In the genomic region with DNA sequence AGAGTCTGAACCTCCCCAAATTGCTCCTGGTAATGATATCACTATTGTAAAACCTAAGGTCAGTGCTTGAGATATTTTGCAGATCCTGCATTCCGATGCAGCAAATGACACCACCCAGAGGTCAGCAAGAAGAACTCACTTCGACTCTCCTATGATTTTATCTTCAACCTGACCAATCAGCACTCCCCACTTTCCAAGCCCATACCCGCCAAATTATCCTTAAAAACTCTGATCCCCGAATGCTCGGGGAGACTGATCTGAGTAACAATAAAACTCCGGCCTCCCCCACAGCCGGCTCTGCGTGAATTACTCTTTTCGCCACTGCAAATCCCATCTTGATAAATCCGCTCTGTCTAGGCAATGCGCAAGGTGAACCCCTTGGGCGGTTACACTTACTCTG, we compare ENCODE assay signal across 8 cellular contexts. TPM values are rescaled to one million over a fixed set of nuclear protein-coding genes. Genes with fewer than 3 reads are reported as not detected.
A peak's percentile ranks its signal among the peaks of the same experiment; 100 is the strongest.
DNase-seq lines count a peak whose midpoint lies in the region; ATAC-seq, FAIRE-seq and TF ChIP-seq lines count a peak whose summit lies in the region.

No MANE protein-coding gene starts in this region.

- H4K20me1 ChIP-seq in BLaER1 treated with 17β-estradiol and CSF1 and Interleukin-3, amounts not matched to agents 10 nM and 100 nM = peaks cover 0 to 56% (median 4%) of the 10 kb centered on the region in 11 experiments; a peak in 12 of 22 replicates
- peaks cover 20% of the 10 kb centered on the region for H4K20me1 ChIP-seq in astrocyte (ENCODE audit: insufficient read depth, low read length)

- peak overlapping the region; percentile 81 to 98 (median 88); a peak in 20 of 22 replicates for H3K9ac ChIP-seq in BLaER1 treated with 17β-estradiol and CSF1 and Interleukin-3, amounts not matched to agents 10 nM and 100 nM
- H3K9ac ChIP-seq in astrocyte (ENCODE audit: low read length) = peak overlapping the region; percentile 89

- peak; percentile 28 for TF ChIP-seq CTCF in astrocyte (IDR thresholded peaks at IDR 0.05; ENCODE audit: insufficient read depth, low read depth, low read length)

- ATAC-seq in GM21723 (IDR thresholded peaks at IDR 0.05; ENCODE audit: unreplicated experiment) (no peak), GM18498 (IDR thresholded peaks at IDR 0.05; ENCODE audit: unreplicated experiment) (no peak), T-helper 17 cell (no peak)

- H3K4me2 ChIP-seq in BLaER1 treated with 17β-estradiol and CSF1 and Interleukin-3, amounts not matched to agents 10 nM and 100 nM = peak overlapping the region; percentile 87 to 97 (median 91)
- H3K4me2 ChIP-seq in astrocyte (ENCODE audit: low read length) = peak overlapping the region; percentile 96

- peak overlapping the region; percentile 86 for H2AFZ ChIP-seq in astrocyte (ENCODE audit: low read depth, low read length)

- H3K27ac Mint-ChIP-seq in astrocyte (ENCODE audit: unreplicated experiment) (no peak overlapping the region), T-helper 17 cell (no peak overlapping the region)

- peaks cover 21% of the 10 kb centered on the region for H3K4me1 Mint-ChIP-seq in astrocyte (ENCODE audit: low read depth, unreplicated experiment)
- peaks cover 14% of the 10 kb centered on the region for H3K4me1 Mint-ChIP-seq in T-helper 17 cell

- H3K36me3 ChIP-seq in BLaER1 treated with 17β-estradiol and CSF1 and Interleukin-3, amounts not matched to agents 10 nM and 100 nM = peaks cover 0 to 47% (median 12%) of the 10 kb centered on the region in 11 experiments; a peak in 13 of 22 replicates
- H3K36me3 ChIP-seq in astrocyte (ENCODE audit: insufficient read depth, low read length) = no peaks in the 10 kb centered on the region

- H3K36me3 Mint-ChIP-seq in astrocyte (ENCODE audit: low read depth, unreplicated experiment) (peaks cover 2% of the 10 kb centered on the region), T-helper 17 cell (ENCODE audit: low read depth) (peaks cover 2% of the 10 kb centered on the region)

- H3K27me3 Mint-ChIP-seq in astrocyte (ENCODE audit: low read depth, unreplicated experiment) (no peaks in the 10 kb centered on the region), T-helper 17 cell (no peaks in the 10 kb centered on the region)

- peak overlapping the region in 6 of 11 experiments; percentile 85 to 98 (median 94); a peak in 11 of 22 replicates for H3K27ac ChIP-seq in BLaER1 treated with 17β-estradiol and CSF1 and Interleukin-3, amounts not matched to agents 10 nM and 100 nM
- no peak overlapping the region for H3K27ac ChIP-seq in astrocyte (ENCODE audit: low read depth, low read length)

- no peaks in the 10 kb centered on the region for H3K9me3 Mint-ChIP-seq in astrocyte (ENCODE audit: unreplicated experiment)

- FAIRE-seq in astrocyte (lab: Jason Lieb, UNC) = peak; percentile 29
- FAIRE-seq in urothelium cell line (lab: Jason Lieb, UNC) = peak; percentile 69

- H3K4me1 ChIP-seq in BLaER1 treated with 17β-estradiol and CSF1 and Interleukin-3, amounts not matched to agents 10 nM and 100 nM = peaks cover 42 to 77% (median 58%) of the 10 kb centered on the region in 10 experiments
- peaks cover 43% of the 10 kb centered on the region for H3K4me1 ChIP-seq in astrocyte (ENCODE audit: insufficient read depth, low read length)

- peaks cover 0 to 4% (median 0%) of the 10 kb centered on the region in 11 experiments; a peak in 6 of 22 replicates for H3K27me3 ChIP-seq in BLaER1 treated with 17β-estradiol and CSF1 and Interleukin-3, amounts not matched to agents 10 nM and 100 nM
- no peaks in the 10 kb centered on the region for H3K27me3 ChIP-seq in astrocyte (ENCODE audit: insufficient read depth, low read length)

- no peaks in the 10 kb centered on the region for H3K9me3 ChIP-seq in BLaER1 treated with 17β-estradiol and CSF1 and Interleukin-3, amounts not matched to agents 10 nM and 100 nM (replicated peaks in 1 of 11)
- H3K9me3 ChIP-seq in astrocyte (ENCODE audit: insufficient read depth, low read depth, low read length) = no peaks in the 10 kb centered on the region
- H3K9me3 ChIP-seq in T-helper 17 cell (ENCODE audit: control insufficient read depth, low read length, poor library complexity, severe bottlenecking) = no peaks in the 10 kb centered on the region

- no peak overlapping the region for H3K4me3 Mint-ChIP-seq in astrocyte (ENCODE audit: unreplicated experiment)
- no peak overlapping the region for H3K4me3 Mint-ChIP-seq in T-helper 17 cell

- H3K4me3 ChIP-seq in BLaER1 treated with 17β-estradiol and CSF1 and Interleukin-3, amounts not matched to agents 10 nM and 100 nM = peak overlapping the region; percentile 78 to 97 (median 94)
- peak overlapping the region; percentile 83 for H3K4me3 ChIP-seq in astrocyte (ENCODE audit: insufficient read depth, low read depth, low read length)

- DNase-seq in HT1080 (ENCODE audit: low read depth) (peak; percentile 44), astrocyte (ENCODE audit: low read depth) (no peak), left kidney (ENCODE audit: low read depth, low spot score) (peak; percentile 61), urothelium cell line (ENCODE audit: low spot score) (peak; percentile 57), T-helper 17 cell (no peak)

- H3K79me2 ChIP-seq in astrocyte (ENCODE audit: insufficient read depth, low read length) = peaks cover 39% of the 10 kb centered on the region

RNA-seq across cellular contexts. Expression of gene NPC2, which starts 1.2 kb away (rescaled TPM):
- total RNA-seq in HT1080 (2014; rRNA removed; shearing (Covaris generic)) = 203 and 243 TPM in 2 replicates
- polyA plus RNA-seq in HT1080 (2015; cell fraction: cytosol; rRNA removed) = 201 and 245 TPM in 2 replicates
- 103 and 154 TPM in 2 replicates for polyA plus RNA-seq in HT1080 (2015; cell fraction: nucleus; rRNA removed)
- 134 and 178 TPM in 2 replicates for total RNA-seq in astrocyte
- total RNA-seq in T-helper 17 cell = 10 to 100 TPM; 32.7 to 39.0 TPM

RNA-seq across cellular contexts. Expression of gene ISCA2, which starts 1.6 kb away (rescaled TPM):
- 21.1 and 23.3 TPM in 2 replicates for total RNA-seq in HT1080 (2014; rRNA removed; shearing (Covaris generic))
- polyA plus RNA-seq in HT1080 (2015; cell fraction: cytosol; rRNA removed) = 20.5 and 36.7 TPM in 2 replicates
- polyA plus RNA-seq in HT1080 (2015; cell fraction: nucleus; rRNA removed) = 21.2 and 24.7 TPM in 2 replicates
- 21.2 and 23.6 TPM in 2 replicates for total RNA-seq in astrocyte
- 10 to 100 TPM; 14.4 to 21.3 TPM for total RNA-seq in T-helper 17 cell

Comparison
In these comparisons a context has a peak if more than half of its experiments do, and no peak if none do; other contexts are left out.
1. DNase-seq: peak in HT1080 (single experiment), left kidney (single experiment) and urothelium cell line (single experiment); none in astrocyte (single experiment) and T-helper 17 cell (0 of 3).